In the genomic region with DNA sequence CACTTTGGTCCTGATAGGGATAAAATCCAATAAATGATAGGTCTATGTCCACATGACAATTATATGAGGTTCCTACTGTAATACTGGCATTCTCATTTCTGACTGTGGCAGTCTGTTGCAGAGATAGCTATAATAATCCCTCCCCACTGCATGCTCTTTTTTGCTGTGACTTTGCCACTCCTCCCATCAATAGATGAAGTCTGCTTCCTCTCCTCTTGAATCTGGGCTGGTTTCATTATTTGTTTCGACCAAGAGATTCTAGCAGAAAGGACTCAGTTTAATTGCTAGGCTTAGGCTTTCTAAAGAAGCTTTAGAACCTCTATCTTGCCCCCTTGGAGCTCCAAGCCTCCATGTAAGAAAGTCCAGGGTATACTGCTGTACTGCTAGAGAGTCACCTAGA, we compare ENCODE assay signal across 13 cellular contexts. TPM values are rescaled to one million over a fixed set of nuclear protein-coding genes. Genes with fewer than 3 reads are reported as not detected.
DNase-seq lines count a peak whose midpoint lies in the region; ATAC-seq lines count a peak whose summit lies in the region.
"Had no signal": no experiment of that assay in that cellular context is flagged by ENCODE, and none has a peak within 500 bp of the region (broad histone marks: within the 10 kb centered on the region; RNA-seq: fewer than 3 reads in every experiment).

No MANE protein-coding gene starts in this region.

- intact Hi-C loops in activated CD4-positive, alpha-beta T cell treated with anti-CD3 and anti-CD28 coated beads for 36 hours (cut with DNase I, micrococcal nuclease): loop anchor here (1.0 to 10.0 kb wide), 3 partner anchors 14 to 528 kb away; a partner anchor contains a TSS

- H3K4me1 Mint-ChIP-seq in activated CD4-positive, alpha-beta T cell treated with anti-CD3 and anti-CD28 coated beads for 36 hours: peaks cover 50% of the 10 kb centered on the region
- peaks cover 49% of the 10 kb centered on the region for H3K4me1 Mint-ChIP-seq in activated naive CD8-positive, alpha-beta T cell treated with anti-CD3 and anti-CD28 coated beads, Interleukin-2, amount 10 ng/mL, durations not matched to agents 7 days and 5 days

- H3K4me2 ChIP-seq in skeletal muscle satellite cell (ENCODE audit: low read length): peak overlapping the region; percentile 43

- peak overlapping the region; percentile 60 for H3K9ac ChIP-seq in skeletal muscle satellite cell (ENCODE audit: low read depth, low read length)

- H3K27ac Mint-ChIP-seq in activated CD4-positive, alpha-beta T cell treated with anti-CD3 and anti-CD28 coated beads for 36 hours: peak overlapping the region; percentile 82
- peak overlapping the region; percentile 77 for H3K27ac Mint-ChIP-seq in activated naive CD8-positive, alpha-beta T cell treated with anti-CD3 and anti-CD28 coated beads, Interleukin-2, amount 10 ng/mL, durations not matched to agents 7 days and 5 days

- CTCF ChIA-PET in activated CD4-positive, alpha-beta T cell treated with anti-CD3 and anti-CD28 coated beads for 36 hours (lab: Charles Lee): interaction anchor here (1.0 to 1.2 kb wide), 5 partner anchors 25 to 351 kb away, joined by 3 to 7 read pairs (median 4); no protein-coding TSS in a partner anchor

- no peaks in the 10 kb centered on the region for H3K9me3 Mint-ChIP-seq in activated CD4-positive, alpha-beta T cell treated with anti-CD3 and anti-CD28 coated beads for 36 hours (ENCODE audit: low read depth)
- H3K9me3 Mint-ChIP-seq in activated naive CD8-positive, alpha-beta T cell treated with anti-CD3 and anti-CD28 coated beads, Interleukin-2, amount 10 ng/mL, durations not matched to agents 7 days and 5 days: no peaks in the 10 kb centered on the region
- H3K9me3 Mint-ChIP-seq: effector memory CD8-positive, alpha-beta T cell had no signal

- no peak overlapping the region for H3K4me3 ChIP-seq in skeletal muscle satellite cell (ENCODE audit: low read length)
- H3K4me3 ChIP-seq: heart left ventricle, lower lobe of right lung had no signal

- H3K36me3 Mint-ChIP-seq in activated CD4-positive, alpha-beta T cell treated with anti-CD3 and anti-CD28 coated beads for 36 hours (ENCODE audit: low read depth): no peaks in the 10 kb centered on the region
- no peaks in the 10 kb centered on the region for H3K36me3 Mint-ChIP-seq in activated naive CD8-positive, alpha-beta T cell treated with anti-CD3 and anti-CD28 coated beads, Interleukin-2, amount 10 ng/mL, durations not matched to agents 7 days and 5 days

- H3K4me1 ChIP-seq in skeletal muscle satellite cell (ENCODE audit: control insufficient read depth, insufficient read depth, low read length): peaks cover 44% of the 10 kb centered on the region

- POLR2A ChIA-PET in activated CD4-positive, alpha-beta T cell treated with anti-CD3 and anti-CD28 coated beads for 36 hours (lab: Charles Lee): interaction anchor here (0.8 to 1.8 kb wide), 7 partner anchors 9 to 340 kb away, joined by 3 to 27 read pairs (median 4); a partner anchor contains a TSS
- POLR2A ChIA-PET in activated naive CD8-positive, alpha-beta T cell treated with anti-CD3 and anti-CD28 coated beads, Interleukin-2, amount 10 ng/mL, durations not matched to agents 7 days and 5 days (lab: Charles Lee): interaction anchor here (1.1 to 1.9 kb wide), 3 partner anchors 18 to 119 kb away, joined by 3 to 14 read pairs (median 12); a partner anchor contains a TSS

- no peaks in the 10 kb centered on the region for H3K9me3 ChIP-seq in skeletal muscle satellite cell (replicated peaks; ENCODE audit: low read length)
- H3K9me3 ChIP-seq: heart left ventricle, lower lobe of right lung had no signal

- H3K4me3 Mint-ChIP-seq in activated CD4-positive, alpha-beta T cell treated with anti-CD3 and anti-CD28 coated beads for 36 hours: peak overlapping the region; percentile 9
- peak overlapping the region; percentile 39 for H3K4me3 Mint-ChIP-seq in activated naive CD8-positive, alpha-beta T cell treated with anti-CD3 and anti-CD28 coated beads, Interleukin-2, amount 10 ng/mL, durations not matched to agents 7 days and 5 days

- no peak for DNase-seq in activated CD4-positive, alpha-beta T cell treated with anti-CD3 and anti-CD28 coated beads for 36 hours
- DNase-seq in activated CD4-positive, alpha-beta T cell treated with anti-CD3 and anti-CD28 coated beads, Interleukin-2, amount 50 U/mL, for 48 hours: no peak
- no peak for DNase-seq in activated naive CD8-positive, alpha-beta T cell treated with anti-CD3 and anti-CD28 coated beads, Interleukin-2, amount 10 ng/mL, durations not matched to agents 7 days and 5 days
- no peak for DNase-seq in NCI-H1105 (lab: John Stamatoyannopoulos, UW)
- no peak for DNase-seq in NCI-H69 (lab: John Stamatoyannopoulos, UW)
- DNase-seq: effector memory CD8-positive, alpha-beta T cell; heart left ventricle; lower lobe of right lung; posterior cingulate gyrus; SHP77 treated with DMSO at 0.1 percent for 48 hours had no signal

- no peaks in the 10 kb centered on the region for H3K27me3 Mint-ChIP-seq in activated CD4-positive, alpha-beta T cell treated with anti-CD3 and anti-CD28 coated beads for 36 hours
- H3K27me3 Mint-ChIP-seq in activated naive CD8-positive, alpha-beta T cell treated with anti-CD3 and anti-CD28 coated beads, Interleukin-2, amount 10 ng/mL, durations not matched to agents 7 days and 5 days: no peaks in the 10 kb centered on the region

- H3K36me3 ChIP-seq in skeletal muscle satellite cell (ENCODE audit: insufficient read depth, low read length): no peaks in the 10 kb centered on the region
- H3K36me3 ChIP-seq: heart left ventricle, lower lobe of right lung had no signal

- ATAC-seq in activated CD4-positive, alpha-beta T cell treated with anti-CD3 and anti-CD28 coated beads for 36 hours: peak; percentile 4
- ATAC-seq in HG03135 (IDR thresholded peaks at IDR 0.05; ENCODE audit: unreplicated experiment) (peak; percentile 39), HG03571 (IDR thresholded peaks at IDR 0.05; ENCODE audit: unreplicated experiment) (no peak)
- ATAC-seq in activated naive CD8-positive, alpha-beta T cell treated with anti-CD3 and anti-CD28 coated beads, Interleukin-2, amount 10 ng/mL, durations not matched to agents 7 days and 5 days (ENCODE audit: low read depth): no peak
- ATAC-seq: heart left ventricle had no signal

- no peaks in the 10 kb centered on the region for H3K27me3 ChIP-seq in skeletal muscle satellite cell (ENCODE audit: control insufficient read depth, insufficient read depth, low read length)
- H3K27me3 ChIP-seq: heart left ventricle had no signal

RNA-seq across cellular contexts. Expression of a gene that starts 23.3 kb away (rescaled TPM):
- 100 to 1,000 TPM in 1 of 2 experiments, 10 to 100 TPM in 1; 85.4 to 136 TPM for total RNA-seq in activated CD4-positive, alpha-beta T cell treated with anti-CD3 and anti-CD28 coated beads for 36 hours
- total RNA-seq in activated naive CD8-positive, alpha-beta T cell treated with anti-CD3 and anti-CD28 coated beads, Interleukin-2, amount 10 ng/mL, durations not matched to agents 7 days and 5 days: 100 to 1,000 TPM in 1 of 2 experiments, 10 to 100 TPM in 1; 97.5 to 101 TPM
- 20.8 and 22.1 TPM in 2 replicates for total RNA-seq in skeletal muscle satellite cell (2012; rRNA removed)

Comparison
In these comparisons a context has a peak if more than half of its experiments do, and no peak if none do; other contexts are left out.
1. ATAC-seq: peak in activated CD4-positive, alpha-beta T cell treated with anti-CD3 and anti-CD28 coated beads for 36 hours (single experiment) and HG03135 (single experiment); none in activated naive CD8-positive, alpha-beta T cell treated with anti-CD3 and anti-CD28 coated beads, Interleukin-2, amount 10 ng/mL, durations not matched to agents 7 days and 5 days (single experiment) and HG03571 (single experiment).